1 cellular context compared by ENCODE assay signal in the genomic region with DNA sequence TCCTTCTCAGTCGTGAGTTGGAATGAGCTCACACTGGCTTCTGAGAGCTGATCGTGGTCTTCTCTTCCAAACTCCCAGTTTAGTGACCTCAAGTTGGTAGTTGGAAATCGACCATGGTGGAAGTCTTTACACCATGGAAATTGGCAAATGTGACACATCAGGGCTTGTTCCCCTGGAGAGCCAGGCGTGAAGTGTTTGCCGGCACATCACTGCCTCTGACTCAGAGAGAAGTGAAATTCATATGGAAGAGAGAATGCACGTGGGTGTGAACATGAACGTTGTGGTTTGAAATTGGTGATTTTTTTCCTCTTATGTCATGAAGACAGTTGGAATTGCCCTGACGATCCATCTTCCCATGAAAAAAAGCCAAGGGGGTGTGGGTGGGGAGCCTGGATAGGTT.
TF ChIP-seq lines count a peak whose summit lies in the region.

No MANE protein-coding gene starts in this region.

TF ChIP-seq in HepG2, 621 proteins besides CTCF, POLR2A, EP300 and RAD21:
- TF ChIP-seq ARID3A (IDR thresholded peaks at IDR 0.05; ENCODE audit: low read depth, low read length), result no peak
- TF ChIP-seq CEBPG (CRISPR knock-in tag; IDR thresholded peaks at IDR 0.05), result no peak
- TF ChIP-seq KDM5B (CRISPR knock-in tag; IDR thresholded peaks at IDR 0.05; ENCODE audit: borderline replicate concordance), result no peak
- no peak for TF ChIP-seq KAT8 (CRISPR knock-in tag; IDR thresholded peaks at IDR 0.05)
- no peak for TF ChIP-seq SRY (CRISPR knock-in tag; IDR thresholded peaks at IDR 0.05)
- no peak for TF ChIP-seq TIGD3 (CRISPR knock-in tag; IDR thresholded peaks at IDR 0.05; ENCODE audit: borderline replicate concordance)
- no peak for TF ChIP-seq SATB2 (CRISPR knock-in tag; IDR thresholded peaks at IDR 0.05)
- TF ChIP-seq TCF7L2 (IDR thresholded peaks at IDR 0.05; ENCODE audit: low read depth, low read length), result no peak
- no peak for TF ChIP-seq ONECUT2 (CRISPR knock-in tag; IDR thresholded peaks at IDR 0.05)
- no peak for TF ChIP-seq ZNF407 (CRISPR knock-in tag; IDR thresholded peaks at IDR 0.05; ENCODE audit: not compliant biosample characterization)
- TF ChIP-seq CHD4 (IDR thresholded peaks at IDR 0.05; ENCODE audit: borderline replicate concordance, low read length), result no peak
- no peak for TF ChIP-seq YEATS4 (CRISPR knock-in tag; IDR thresholded peaks at IDR 0.05; ENCODE audit: borderline replicate concordance)
- no peak for TF ChIP-seq ZFP36L1 (CRISPR knock-in tag; IDR thresholded peaks at IDR 0.05)
- TF ChIP-seq MAX (IDR thresholded peaks at IDR 0.05), result no peak
- no peak for TF ChIP-seq ZNF253 (CRISPR knock-in tag; IDR thresholded peaks at IDR 0.05; ENCODE audit: borderline replicate concordance)
- TF ChIP-seq MLLT10 (CRISPR knock-in tag; IDR thresholded peaks at IDR 0.05), result no peak
- no peak for TF ChIP-seq EED (CRISPR knock-in tag; IDR thresholded peaks at IDR 0.05)
- TF ChIP-seq ZNF382 (CRISPR knock-in tag; IDR thresholded peaks at IDR 0.05; ENCODE audit: borderline replicate concordance), result no peak
- no peak for TF ChIP-seq ZNF558 (CRISPR knock-in tag; IDR thresholded peaks at IDR 0.05; ENCODE audit: borderline replicate concordance)
- TF ChIP-seq, protein P1, sequence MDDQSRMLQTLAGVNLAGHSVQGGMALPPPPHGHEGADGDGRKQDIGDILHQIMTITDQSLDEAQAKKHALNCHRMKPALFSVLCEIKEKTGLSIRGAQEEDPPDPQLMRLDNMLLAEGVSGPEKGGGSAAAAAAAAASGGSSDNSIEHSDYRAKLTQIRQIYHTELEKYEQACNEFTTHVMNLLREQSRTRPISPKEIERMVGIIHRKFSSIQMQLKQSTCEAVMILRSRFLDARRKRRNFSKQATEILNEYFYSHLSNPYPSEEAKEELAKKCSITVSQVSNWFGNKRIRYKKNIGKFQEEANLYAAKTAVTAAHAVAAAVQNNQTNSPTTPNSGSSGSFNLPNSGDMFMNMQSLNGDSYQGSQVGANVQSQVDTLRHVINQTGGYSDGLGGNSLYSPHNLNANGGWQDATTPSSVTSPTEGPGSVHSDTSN (CRISPR knock-in tag; IDR thresholded peaks at IDR 0.05; ENCODE audit: borderline replicate concordance), result no peak
TF ChIP-seq in HepG2: peak in this region for 0.
